ENCODE assay signal across 8 cellular contexts in genomic region chr14:22556021-22556989, GRCh38. TPM values are rescaled to one million over a fixed set of nuclear protein-coding genes. Genes with fewer than 3 reads are reported as not detected.
DNase-seq lines count a peak whose midpoint lies in the region; ATAC-seq and TF ChIP-seq lines count a peak whose summit lies in the region.

No MANE protein-coding gene starts in this region.

- no peaks in the 10 kb centered on the region for H3K79me2 ChIP-seq in OCI-LY3 (ENCODE audit: low read length)

- H3K36me3 ChIP-seq in OCI-LY3 (replicated peaks; ENCODE audit: low read depth, low read length) (no peaks in the 10 kb centered on the region), sigmoid colon (no peaks in the 10 kb centered on the region)

- ATAC-seq in GM18511 (IDR thresholded peaks at IDR 0.05; ENCODE audit: unreplicated experiment) (peak; percentile 79), HG02884 (IDR thresholded peaks at IDR 0.05; ENCODE audit: unreplicated experiment) (peak; percentile 72), foreskin keratinocyte (peak; percentile 88)

- H3K4me3 ChIP-seq in OCI-LY3 (ENCODE audit: low read length) (peak overlapping the region; percentile 71), sigmoid colon (peak overlapping the region in 3 of 4 donors; percentile 21 to 46 (median 42))

- H3K27me3 ChIP-seq in OCI-LY3 (ENCODE audit: low read depth, low read length) (no peaks in the 10 kb centered on the region), foreskin keratinocyte (no peaks in the 10 kb centered on the region), sigmoid colon (no peaks in the 10 kb centered on the region)

- peak; percentile 95 for DNase-seq in activated T-cell treated with anti-CD3 and anti-CD28 coated beads, Interleukin-2, amount 50 U/mL, for 48 hours
- DNase-seq in foreskin keratinocyte (peak; percentile 99), sigmoid colon (peak; percentile 71), putamen (ENCODE audit: low spot score) (no peak), NCI-H1417 treated with DMSO at 0.1 percent for 48 hours (lab: John Stamatoyannopoulos, UW) (no peak)

- 36 to 47% methylated on average over 28 of the region's 28 CpGs for WGBS in sigmoid colon, 2 donors

- peak overlapping the region; percentile 95 for H3K27ac ChIP-seq in OCI-LY3 (ENCODE audit: low read length)
- H3K27ac ChIP-seq in foreskin keratinocyte, result no peak overlapping the region
- H3K27ac ChIP-seq in sigmoid colon, result peak overlapping the region in 3 of 4 donors; percentile 50 to 71 (median 61)

- H3K4me1 ChIP-seq in OCI-LY3 (ENCODE audit: low read length) (peaks cover 45% of the 10 kb centered on the region), foreskin keratinocyte (peaks cover 14% of the 10 kb centered on the region), sigmoid colon (peaks cover 0 to 25% (median 15%) of the 10 kb centered on the region in 4 donors)

- TF ChIP-seq POLR2A in sigmoid colon (IDR thresholded peaks at IDR 0.05), result no peak

- H4K20me1 ChIP-seq in OCI-LY3 (ENCODE audit: insufficient read depth, low read length), result no peaks in the 10 kb centered on the region

- H3K9me3 ChIP-seq in OCI-LY3 (ENCODE audit: insufficient read depth, low read length) (no peaks in the 10 kb centered on the region), sigmoid colon (no peaks in the 10 kb centered on the region)

- peak overlapping the region; percentile 92 for H3K9ac ChIP-seq in OCI-LY3 (ENCODE audit: low read length)

- no peak for TF ChIP-seq EP300 in sigmoid colon (IDR thresholded peaks at IDR 0.05)

- no peak for TF ChIP-seq CTCF in OCI-LY3 (IDR thresholded peaks at IDR 0.05; ENCODE audit: low read depth, low read length)
- TF ChIP-seq CTCF in foreskin keratinocyte (conservative IDR thresholded peaks at IDR 0.05), result peak; percentile 4
- no peak for TF ChIP-seq CTCF in sigmoid colon (IDR thresholded peaks at IDR 0.05)

- intact Hi-C loops in sigmoid colon (cut with DNase I), result loop anchor here (5.0 to 10.0 kb wide), 3 partner anchors 158 to 266 kb away; no protein-coding TSS in a partner anchor

- H2AFZ ChIP-seq in OCI-LY3 (ENCODE audit: low read depth, low read length), result no peak overlapping the region

- peak overlapping the region; percentile 79 for H3K4me2 ChIP-seq in OCI-LY3 (ENCODE audit: low read length)

RNA-seq across cellular contexts. Expression of gene DAD1, which starts 32.7 kb away (rescaled TPM):
- total RNA-seq in foreskin keratinocyte (211 and 266 TPM in 2 replicates), sigmoid colon (100 to 1,000 TPM; 115 to 192 (median 164) TPM)
- polyA plus RNA-seq in foreskin keratinocyte (303 and 367 TPM in 2 replicates), sigmoid colon (100 to 1,000 TPM; 136 to 274 (median 160) TPM)

RNA-seq across cellular contexts. Expression of gene ABHD4, which starts 41.8 kb away (rescaled TPM):
- total RNA-seq in foreskin keratinocyte (7.4 and 8.2 TPM in 2 replicates), sigmoid colon (10 to 100 TPM; 17.4 to 20.4 (median 18.7) TPM)
- polyA plus RNA-seq in foreskin keratinocyte (12.7 and 12.8 TPM in 2 replicates), sigmoid colon (10 to 100 TPM in 2 of 3 donors, 1 to 10 TPM in 1; 9.5 to 18.0 (median 12.3) TPM)

Comparison
In these comparisons a context has a peak if more than half of its experiments do, and no peak if none do; other contexts are left out.
1. DNase-seq: peak in activated T-cell treated with anti-CD3 and anti-CD28 coated beads, Interleukin-2, amount 50 U/mL, for 48 hours (2 of 2), foreskin keratinocyte (2 of 2) and sigmoid colon (single experiment); none in putamen (single experiment) and NCI-H1417 treated with DMSO at 0.1 percent for 48 hours (single experiment).
2. Peak in every context shown above with its lines, with median percentiles within 50 percentile points of each other: ATAC-seq.